Comparison of ENCODE assay signal across 9 cellular contexts in the genomic region with DNA sequence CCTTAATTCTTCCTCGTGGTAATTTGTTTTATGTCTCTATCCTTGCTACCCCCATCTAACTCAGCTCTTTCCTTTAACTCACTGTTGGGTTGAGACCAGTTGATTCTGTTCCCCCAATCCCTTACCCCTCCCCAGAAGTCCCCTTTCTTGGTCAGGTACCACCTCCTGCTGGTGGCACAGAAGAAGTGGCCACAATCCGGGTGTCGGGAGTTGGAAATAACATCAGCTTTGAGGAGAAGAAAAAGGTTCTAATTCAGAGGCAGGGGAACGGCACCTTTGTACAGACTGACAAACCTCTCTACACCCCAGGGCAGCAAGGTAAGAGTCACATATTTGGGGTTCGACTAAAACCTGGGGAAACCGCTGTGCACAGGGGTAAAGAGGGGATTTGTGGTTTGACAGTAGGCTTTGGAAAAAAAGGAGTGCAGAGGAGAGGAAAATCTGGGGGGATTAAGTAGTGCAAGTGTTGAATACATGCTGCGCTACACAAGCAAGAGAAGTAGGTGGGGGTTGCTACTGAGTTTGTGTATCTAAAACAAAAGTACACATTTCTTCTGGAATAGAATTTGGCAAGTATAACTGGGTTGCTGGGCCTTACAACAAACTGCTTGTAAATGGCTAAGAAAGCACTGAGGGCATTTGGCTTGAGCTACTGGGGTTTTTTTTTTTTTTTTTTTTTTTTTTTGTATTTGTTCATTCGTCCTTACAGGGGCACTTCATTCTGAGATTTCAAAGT. TPM values are rescaled to one million over a fixed set of nuclear protein-coding genes. Genes with fewer than 3 reads are reported as not detected.
DNase-seq lines count a peak whose midpoint lies in the region; ATAC-seq lines count a peak whose summit lies in the region.
"Had no signal": no experiment of that assay in that cellular context is flagged by ENCODE, and none has a peak within 500 bp of the region (broad histone marks: within the 10 kb centered on the region; RNA-seq: fewer than 3 reads in every experiment).

No MANE protein-coding gene starts in this region.

- no peak overlapping the region for H3K4me3 Mint-ChIP-seq in activated CD8-positive, alpha-beta T cell treated with anti-CD3 and anti-CD28 coated beads, Interleukin-2, amount 10 ng/mL, durations not matched to agents 7 days and 5 days

- POLR2A ChIA-PET in activated CD8-positive, alpha-beta T cell treated with anti-CD3 and anti-CD28 coated beads, Interleukin-2, amount 10 ng/mL, durations not matched to agents 7 days and 5 days (lab: Charles Lee): no interaction called here

- no peak for ATAC-seq in activated CD8-positive, alpha-beta T cell treated with anti-CD3 and anti-CD28 coated beads, Interleukin-2, amount 10 ng/mL, durations not matched to agents 7 days and 5 days
- no peak for ATAC-seq in HG02571 (IDR thresholded peaks at IDR 0.05; ENCODE audit: unreplicated experiment)
- no peak for ATAC-seq in HG03196 (IDR thresholded peaks at IDR 0.05; ENCODE audit: unreplicated experiment)

- no peaks in the 10 kb centered on the region for H3K4me1 Mint-ChIP-seq in activated CD8-positive, alpha-beta T cell treated with anti-CD3 and anti-CD28 coated beads, Interleukin-2, amount 10 ng/mL, durations not matched to agents 7 days and 5 days (ENCODE audit: low read depth)

- CTCF ChIA-PET in activated CD8-positive, alpha-beta T cell treated with anti-CD3 and anti-CD28 coated beads, Interleukin-2, amount 10 ng/mL, durations not matched to agents 7 days and 5 days (lab: Charles Lee): interaction anchor here (1.5 kb wide), 1 partner anchor 36 kb away, joined by 3 read pairs; no protein-coding TSS in a partner anchor

- peaks cover 4% of the 10 kb centered on the region for H3K27me3 Mint-ChIP-seq in activated CD8-positive, alpha-beta T cell treated with anti-CD3 and anti-CD28 coated beads, Interleukin-2, amount 10 ng/mL, durations not matched to agents 7 days and 5 days (ENCODE audit: low read depth)

- H3K27ac ChIP-seq in temporal lobe (ENCODE audit: low read depth, low read length): peak overlapping the region; percentile 44
- H3K27ac ChIP-seq: SJSA1 had no signal

- no peaks in the 10 kb centered on the region for H3K36me3 Mint-ChIP-seq in activated CD8-positive, alpha-beta T cell treated with anti-CD3 and anti-CD28 coated beads, Interleukin-2, amount 10 ng/mL, durations not matched to agents 7 days and 5 days (ENCODE audit: low read depth)

- DNase-seq in DMS53 (lab: John Stamatoyannopoulos, UW) (peak; percentile 39), DMS53 treated with DMSO at 0.1 percent for 48 hours (lab: John Stamatoyannopoulos, UW; ENCODE audit: unreplicated experiment) (no peak), hippocampal formation (lab: John Stamatoyannopoulos, UW) (peak; percentile 11 to 53), NCI-H1092 treated with DMSO at 0.1 percent for 48 hours (lab: John Stamatoyannopoulos, UW) (no peak)
- DNase-seq in activated CD8-positive, alpha-beta T cell treated with anti-CD3 and anti-CD28 coated beads, Interleukin-2, amount 10 ng/mL, durations not matched to agents 7 days and 5 days: peak; percentile 21

- no peaks in the 10 kb centered on the region for H3K9me3 Mint-ChIP-seq in activated CD8-positive, alpha-beta T cell treated with anti-CD3 and anti-CD28 coated beads, Interleukin-2, amount 10 ng/mL, durations not matched to agents 7 days and 5 days (ENCODE audit: insufficient read depth)

- no peak overlapping the region for H3K27ac Mint-ChIP-seq in activated CD8-positive, alpha-beta T cell treated with anti-CD3 and anti-CD28 coated beads, Interleukin-2, amount 10 ng/mL, durations not matched to agents 7 days and 5 days

RNA-seq across cellular contexts. Expression of a gene that starts 1.3 kb away (rescaled TPM):
- total RNA-seq in activated CD8-positive, alpha-beta T cell treated with anti-CD3 and anti-CD28 coated beads, Interleukin-2, amount 10 ng/mL, durations not matched to agents 7 days and 5 days: not detected
- total RNA-seq in temporal lobe: 0.98 TPM
- total RNA-seq: SJSA1 had no signal

Comparison
In these comparisons a context has a peak if more than half of its experiments do, and no peak if none do; other contexts are left out.
1. DNase-seq: peak in DMS53 (single experiment), activated CD8-positive, alpha-beta T cell treated with anti-CD3 and anti-CD28 coated beads, Interleukin-2, amount 10 ng/mL, durations not matched to agents 7 days and 5 days (single experiment) and hippocampal formation (2 of 2); none in DMS53 treated with DMSO at 0.1 percent for 48 hours (single experiment) and NCI-H1092 treated with DMSO at 0.1 percent for 48 hours (single experiment).